ENCODE assay signal across 8 cellular contexts in genomic region chr13:48491423-48492122, GRCh38. TPM values are rescaled to one million over a fixed set of nuclear protein-coding genes. Genes with fewer than 3 reads are reported as not detected.
DNase-seq lines count a peak whose midpoint lies in the region; ATAC-seq, FAIRE-seq and TF ChIP-seq lines count a peak whose summit lies in the region.

No MANE protein-coding gene starts in this region.

- no peak for TF ChIP-seq EP300 in K562 (IDR thresholded peaks at IDR 0.05; ENCODE audit: low read length)

- TF ChIP-seq RAD21 in K562 (CRISPR knock-in tag; conservative IDR thresholded peaks at IDR 0.05 in 1 of 2, IDR thresholded peaks at IDR 0.05 in 1 of 2) = no peak

- H3K36me3 ChIP-seq in BLaER1 (peaks cover 43% of the 10 kb centered on the region), K562 (ENCODE audit: control insufficient read depth, insufficient read depth, low read length) (no peaks in the 10 kb centered on the region), muscle layer of duodenum (ENCODE audit: control insufficient read depth in 1 of 2, insufficient read depth in 2 of 2, low read length in 2 of 2) (peaks cover 0 to 21% of the 10 kb centered on the region in 2 donors)

- in situ Hi-C loops in K562 (cut with MboI) = no loop called here

- peak; percentile 1 for ATAC-seq in GM21360 (IDR thresholded peaks at IDR 0.05; ENCODE audit: unreplicated experiment)
- ATAC-seq in K562 = no peak; the same call in 2 of the 3 replicates
- no peak for ATAC-seq in GM21526 (IDR thresholded peaks at IDR 0.05; ENCODE audit: low FRiP score, unreplicated experiment)
- no peak for ATAC-seq in GM19463 (IDR thresholded peaks at IDR 0.05; ENCODE audit: unreplicated experiment)
- ATAC-seq in HG03175 (IDR thresholded peaks at IDR 0.05; ENCODE audit: unreplicated experiment) = no peak

- H3K79me2 ChIP-seq in K562 (ENCODE audit: control insufficient read depth, insufficient read depth, low read length) = no peaks in the 10 kb centered on the region

- intact Hi-C loops in K562 (cut with micrococcal nuclease) = no loop called here
- intact Hi-C loops in posterior cingulate gyrus (cut with DNase I) = no loop called here

- CTCF ChIA-PET in K562 (lab: Yijun Ruan, JAX; ENCODE audit: low intra/inter-chr PET ratio) = no interaction called here

- H3K9me1 ChIP-seq in K562 (ENCODE audit: control insufficient read depth, insufficient read depth, low read length) = no peaks in the 10 kb centered on the region

- H3K27me3 ChIP-seq in BLaER1 (no peaks in the 10 kb centered on the region), K562 (ENCODE audit: control insufficient read depth in 2 of 2, insufficient read depth in 2 of 2, low read length in 2 of 2) (no peaks in the 10 kb centered on the region), muscle layer of duodenum (ENCODE audit: low read depth, low read length) (no peaks in the 10 kb centered on the region)

- H3K4me3 ChIP-seq in BLaER1 = peak overlapping the region; percentile 63
- no peak overlapping the region for H3K4me3 ChIP-seq in K562
- H3K4me3 ChIP-seq in muscle layer of duodenum (ENCODE audit: low read depth in 1 of 2, low read length in 2 of 2) = peak overlapping the region; percentile 44 to 45

- H2AFZ ChIP-seq in K562 (ENCODE audit: low read depth, low read length) = peak overlapping the region; percentile 93

- H3K9me3 ChIP-seq in BLaER1 (peaks cover 21% of the 10 kb centered on the region), K562 (replicated peaks; ENCODE audit: control insufficient read depth, insufficient read depth, low read depth, low read length) (no peaks in the 10 kb centered on the region), muscle layer of duodenum (ENCODE audit: control insufficient read depth in 1 of 2, low read length in 2 of 2) (no peaks in the 10 kb centered on the region)

- peak overlapping the region; percentile 95 for H3K4me2 ChIP-seq in BLaER1
- H3K4me2 ChIP-seq in K562 (ENCODE audit: insufficient read depth, low read length) = peak overlapping the region; percentile 73; the same call in 1 of the 2 replicates

- no peaks in the 10 kb centered on the region for H4K20me1 ChIP-seq in BLaER1
- H4K20me1 ChIP-seq in K562 (replicated peaks; ENCODE audit: control insufficient read depth, insufficient read depth, low read length) = no peaks in the 10 kb centered on the region

- H3K27ac ChIP-seq in BLaER1 = peak overlapping the region; percentile 94
- no peak overlapping the region for H3K27ac ChIP-seq in K562 (ENCODE audit: extremely low read depth, low read depth, low read length)
- peak overlapping the region; percentile 68 for H3K27ac ChIP-seq in muscle layer of duodenum (ENCODE audit: low read length)

- FAIRE-seq in K562 (lab: Jason Lieb, UNC) = no peak

- POLR2A ChIA-PET in K562 (lab: Yijun Ruan, JAX) = interaction anchor here (0.6 kb wide), 1 partner anchor 323 kb away, joined by 3 read pairs; no protein-coding TSS in a partner anchor

- TF ChIP-seq CTCF in K562 (IDR thresholded peaks at IDR 0.05 in 2 of 3, conservative IDR thresholded peaks at IDR 0.05 in 1 of 3; ENCODE audit: insufficient read depth in 2 of 3, low read depth in 1 of 3, low read length in 3 of 3) = no peak

- DNase-seq in K562 (ENCODE audit: extremely low read depth in 1 of 4, low spot score in 3 of 4) = no peak
- DNase-seq in posterior cingulate gyrus = no peak

- H3K4me1 ChIP-seq in BLaER1 (peaks cover 79% of the 10 kb centered on the region), K562 (replicated peaks in 1 of 2; ENCODE audit: control insufficient read depth in 2 of 2, insufficient read depth in 2 of 2, low read length in 2 of 2) (peaks cover 0 to 6% of the 10 kb centered on the region in 2 experiments; a peak in 2 of 5 replicates), muscle layer of duodenum (ENCODE audit: control insufficient read depth in 1 of 2, insufficient read depth in 2 of 2, low read length in 2 of 2) (peaks cover 0 to 3% of the 10 kb centered on the region in 2 donors)

- no peak for TF ChIP-seq POLR2A in K562 (conservative IDR thresholded peaks at IDR 0.05)

- H3K9ac ChIP-seq in BLaER1 (peak overlapping the region; percentile 81), K562 (ENCODE audit: insufficient read depth in 1 of 2, low read depth in 2 of 2, low read length in 2 of 2) (no peak overlapping the region)

- BruUV-seq in K562 (replicated peaks; lab: Mats Ljungman, UMichigan) = no TSS peak

TF ChIP-seq in K562, 482 proteins besides CTCF, POLR2A, EP300 and RAD21:
- TF ChIP-seq ZNF77 (CRISPR knock-in tag; IDR thresholded peaks at IDR 0.05) (no peak), SMARCE1 (IDR thresholded peaks at IDR 0.05) (no peak), ZNF41 (CRISPR knock-in tag; conservative IDR thresholded peaks at IDR 0.05) (no peak), ZNF121 (CRISPR knock-in tag; conservative IDR thresholded peaks at IDR 0.05) (no peak), NFIC (IDR thresholded peaks at IDR 0.05) (no peak), FIP1L1 (IDR thresholded peaks at IDR 0.05; ENCODE audit: low read depth, low read length, poor library complexity, severe bottlenecking) (no peak), CXXC5 (CRISPR knock-in tag; IDR thresholded peaks at IDR 0.05) (no peak), NR2F6 (CRISPR knock-in tag; IDR thresholded peaks at IDR 0.05) (no peak), SAFB2 (IDR thresholded peaks at IDR 0.05; ENCODE audit: borderline replicate concordance, low read depth, low read length, severe bottlenecking) (no peak), CHCHD3 (CRISPR knock-in tag; IDR thresholded peaks at IDR 0.05) (no peak), NR2C2 (CRISPR knock-in tag; IDR thresholded peaks at IDR 0.05) (no peak), NR2C2 (tag; IDR thresholded peaks at IDR 0.05) (no peak), MNT (conservative IDR thresholded peaks at IDR 0.05) (no peak), TBL1XR1 (IDR thresholded peaks at IDR 0.05; ENCODE audit: low read length in 2 of 2) (no peak), SMARCB1 (IDR thresholded peaks at IDR 0.05; ENCODE audit: insufficient read length, low read depth) (no peak)
- TF ChIP-seq, protein P1, sequence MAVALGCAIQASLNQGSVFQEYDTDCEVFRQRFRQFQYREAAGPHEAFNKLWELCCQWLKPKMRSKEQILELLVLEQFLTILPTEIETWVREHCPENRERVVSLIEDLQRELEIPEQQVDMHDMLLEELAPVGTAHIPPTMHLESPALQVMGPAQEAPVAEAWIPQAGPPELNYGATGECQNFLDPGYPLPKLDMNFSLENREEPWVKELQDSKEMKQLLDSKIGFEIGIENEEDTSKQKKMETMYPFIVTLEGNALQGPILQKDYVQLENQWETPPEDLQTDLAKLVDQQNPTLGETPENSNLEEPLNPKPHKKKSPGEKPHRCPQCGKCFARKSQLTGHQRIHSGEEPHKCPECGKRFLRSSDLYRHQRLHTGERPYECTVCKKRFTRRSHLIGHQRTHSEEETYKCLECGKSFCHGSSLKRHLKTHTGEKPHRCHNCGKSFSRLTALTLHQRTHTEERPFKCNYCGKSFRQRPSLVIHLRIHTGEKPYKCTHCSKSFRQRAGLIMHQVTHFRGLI (CRISPR knock-in tag; IDR thresholded peaks at IDR 0.05) = no peak
- TF ChIP-seq, protein P2, sequence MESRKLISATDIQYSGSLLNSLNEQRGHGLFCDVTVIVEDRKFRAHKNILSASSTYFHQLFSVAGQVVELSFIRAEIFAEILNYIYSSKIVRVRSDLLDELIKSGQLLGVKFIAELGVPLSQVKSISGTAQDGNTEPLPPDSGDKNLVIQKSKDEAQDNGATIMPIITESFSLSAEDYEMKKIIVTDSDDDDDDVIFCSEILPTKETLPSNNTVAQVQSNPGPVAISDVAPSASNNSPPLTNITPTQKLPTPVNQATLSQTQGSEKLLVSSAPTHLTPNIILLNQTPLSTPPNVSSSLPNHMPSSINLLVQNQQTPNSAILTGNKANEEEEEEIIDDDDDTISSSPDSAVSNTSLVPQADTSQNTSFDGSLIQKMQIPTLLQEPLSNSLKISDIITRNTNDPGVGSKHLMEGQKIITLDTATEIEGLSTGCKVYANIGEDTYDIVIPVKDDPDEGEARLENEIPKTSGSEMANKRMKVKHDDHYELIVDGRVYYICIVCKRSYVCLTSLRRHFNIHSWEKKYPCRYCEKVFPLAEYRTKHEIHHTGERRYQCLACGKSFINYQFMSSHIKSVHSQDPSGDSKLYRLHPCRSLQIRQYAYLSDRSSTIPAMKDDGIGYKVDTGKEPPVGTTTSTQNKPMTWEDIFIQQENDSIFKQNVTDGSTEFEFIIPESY (CRISPR knock-in tag; IDR thresholded peaks at IDR 0.05) = no peak

RNA-seq across cellular contexts. Expression of gene RCBTB2, which starts 41.3 kb away (rescaled TPM):
- 0.65 and 0.72 TPM in 2 replicates for total RNA-seq in K562 (2011; cell fraction: chromatin; rRNA removed; ENCODE audit: low replicate concordance)
- 0.17 and 0.26 TPM in 2 replicates for total RNA-seq in K562 (2011; cell fraction: nucleolus; rRNA removed)
- total RNA-seq in K562 (2011; cell fraction: nucleoplasm; rRNA removed) = 0.44 and 0.53 TPM in 2 replicates
- 0.69 and 0.91 TPM in 2 replicates for total RNA-seq in K562 (2014; rRNA removed)
- total RNA-seq in K562 (2014; rRNA removed; fragmentation: Illumina TruSeq; extraction: Trizol) = 1.5 TPM in 2 replicates
- total RNA-seq in K562 (2015; rRNA removed; fragmentation: Illumina TruSeq; extraction: Trizol) = 1.8 and 1.9 TPM in 2 replicates
- total RNA-seq in K562 (2021) = 1.3 TPM in 2 replicates
- 1.2 TPM in 2 replicates for polyA plus RNA-seq in K562 (2011; rRNA removed)
- 0.51 and 0.99 TPM in 2 replicates for polyA plus RNA-seq in K562 (2011; cell fraction: cytosol; rRNA removed)
- polyA plus RNA-seq in K562 (2011; cell fraction: nucleus; rRNA removed) = 1.0 and 1.1 TPM in 2 replicates
- polyA plus RNA-seq in K562 (2012) = 1.9 and 2.9 TPM in 2 replicates
- polyA plus RNA-seq in K562 (2014; fragmentation: Illumina TruSeq; extraction: Trizol) = 0.93 and 1.2 TPM in 2 replicates
- 1 to 10 TPM; 2.8 to 3.3 TPM for polyA plus RNA-seq in K562 (2014; fragmentation: Nextera tagmentation; extraction: Ambion mirVana)
- polyA plus RNA-seq in K562 (2014; rRNA removed) = 1.1 and 1.8 TPM in 2 replicates
- 0.99 and 1.2 TPM in 2 replicates for polyA minus RNA-seq in K562 (2011; rRNA and poly(A)+ RNA removed)
- 0.38 TPM in 1 of 2 replicates, not detected in the other for polyA minus RNA-seq in K562 (2011; cell fraction: cytosol; rRNA and poly(A)+ RNA removed)
- polyA minus RNA-seq in K562 (2011; cell fraction: nucleus; rRNA and poly(A)+ RNA removed) = 0.40 and 0.56 TPM in 2 replicates
